8 cellular contexts compared by ENCODE assay signal in genomic region chr21:17783816-17784598, GRCh38. TPM values are rescaled to one million over a fixed set of nuclear protein-coding genes. Genes with fewer than 3 reads are reported as not detected.
DNase-seq lines count a peak whose midpoint lies in the region; ATAC-seq and TF ChIP-seq lines count a peak whose summit lies in the region.

No MANE protein-coding gene starts in this region.

- H3K27ac ChIP-seq in CD4-positive, alpha-beta T cell (ENCODE audit: low read depth, low read length), result peak overlapping the region; percentile 58
- no peak overlapping the region for H3K27ac ChIP-seq in caudate nucleus (ENCODE audit: low read depth, low read length)
- peak overlapping the region in 15 of 59 donors; percentile 4 to 60 (median 18) for H3K27ac ChIP-seq in dorsolateral prefrontal cortex

- no peaks in the 10 kb centered on the region for H3K27me3 Mint-ChIP-seq in CD4-positive, alpha-beta T cell
- H3K27me3 Mint-ChIP-seq in activated naive CD8-positive, alpha-beta T cell, result no peaks in the 10 kb centered on the region

- no peaks in the 10 kb centered on the region for H3K27me3 ChIP-seq in CD4-positive, alpha-beta T cell (ENCODE audit: control insufficient read depth, insufficient read depth, low read length)
- no peaks in the 10 kb centered on the region for H3K27me3 ChIP-seq in MG63
- H3K27me3 ChIP-seq in dorsolateral prefrontal cortex, result no peaks in the 10 kb centered on the region

- peaks cover 14% of the 10 kb centered on the region for H3K36me3 ChIP-seq in MG63

- DNase-seq in CD4-positive, alpha-beta T cell, result peak in 1 of 10 experiments; percentile 8
- DNase-seq in MG63 (no peak), caudate nucleus (lab: John Stamatoyannopoulos, UW) (no peak), GOT3 (lab: John Stamatoyannopoulos, UW) (no peak), dorsolateral prefrontal cortex (no peak)

- H3K4me3 Mint-ChIP-seq in CD4-positive, alpha-beta T cell, result peak overlapping the region; percentile 84
- H3K4me3 Mint-ChIP-seq in activated naive CD8-positive, alpha-beta T cell, result peak overlapping the region; percentile 74

- H3K9me3 ChIP-seq in CD4-positive, alpha-beta T cell (ENCODE audit: control insufficient read depth, low read length), result no peaks in the 10 kb centered on the region
- no peaks in the 10 kb centered on the region for H3K9me3 ChIP-seq in MG63

- H3K27ac Mint-ChIP-seq in CD4-positive, alpha-beta T cell, result peak overlapping the region; percentile 93
- H3K27ac Mint-ChIP-seq in activated naive CD8-positive, alpha-beta T cell, result peak overlapping the region; percentile 95

- H3K9me3 Mint-ChIP-seq in CD4-positive, alpha-beta T cell, result no peaks in the 10 kb centered on the region
- no peaks in the 10 kb centered on the region for H3K9me3 Mint-ChIP-seq in activated naive CD8-positive, alpha-beta T cell (ENCODE audit: low read depth)

- H3K36me3 Mint-ChIP-seq in CD4-positive, alpha-beta T cell (ENCODE audit: low read depth), result peaks cover 21% of the 10 kb centered on the region
- peaks cover 26% of the 10 kb centered on the region for H3K36me3 Mint-ChIP-seq in activated naive CD8-positive, alpha-beta T cell

- CTCF ChIA-PET in CD4-positive, alpha-beta T cell (lab: Charles Lee), result interaction anchor here (1.0 to 1.7 kb wide), 6 partner anchors 9 to 36 kb away, joined by 3 to 5 read pairs (median 3); partner anchors contain the start of gene C21orf91

- no peak overlapping the region for H3K4me3 ChIP-seq in MG63
- H3K4me3 ChIP-seq in dorsolateral prefrontal cortex, result peak overlapping the region in 1 of 59 donors; percentile 6

- no peak for TF ChIP-seq CTCF in CD4-positive, alpha-beta T cell (IDR thresholded peaks at IDR 0.05)
- TF ChIP-seq CTCF in dorsolateral prefrontal cortex (IDR thresholded peaks at IDR 0.05 in 54 of 56, conservative IDR thresholded peaks at IDR 0.05 in 2 of 56; ENCODE audit: low read depth in 1 of 56, partially characterized antibody in 56 of 56), result no peak

- H3K4me1 Mint-ChIP-seq in CD4-positive, alpha-beta T cell (ENCODE audit: low read depth), result peaks cover 95% of the 10 kb centered on the region
- peaks cover 99% of the 10 kb centered on the region for H3K4me1 Mint-ChIP-seq in activated naive CD8-positive, alpha-beta T cell (ENCODE audit: low read depth)

- intact Hi-C loops in CD4-positive, alpha-beta T cell (cut with DNase I, micrococcal nuclease), result loop anchor here (1.0 to 10.0 kb wide), 5 partner anchors 11 to 169 kb away; partner anchors contain the start of genes BTG3 (in 1 of the 2) and C21orf91 (in 1 of the 2)
- intact Hi-C loops in dorsolateral prefrontal cortex (cut with DNase I), result no loop called here

- POLR2A ChIA-PET in CD4-positive, alpha-beta T cell (lab: Charles Lee), result interaction anchor here (0.6 to 5.8 kb wide), 13 partner anchors 9 to 172 kb away, joined by 3 to 167 read pairs (median 5); partner anchors contain the start of gene C21orf91

- ATAC-seq in CD4-positive, alpha-beta T cell (ENCODE audit: poor library complexity), result peak; percentile 57
- ATAC-seq in GM19438 (IDR thresholded peaks at IDR 0.05; ENCODE audit: low read depth, unreplicated experiment), result peak; percentile 47
- ATAC-seq in HG03442 (IDR thresholded peaks at IDR 0.05; ENCODE audit: unreplicated experiment), result peak; percentile 41

RNA-seq across cellular contexts. Expression of gene C21orf91, which starts 35.1 kb away (rescaled TPM):
- 10 to 100 TPM; 40.9 to 42.2 TPM for total RNA-seq in CD4-positive, alpha-beta T cell
- total RNA-seq in MG63 (2014; rRNA removed; shearing (Covaris generic); ENCODE audit: low replicate concordance), result 1.7 and 2.7 TPM in 2 replicates
- 100 to 1,000 TPM in 1 of 120 experiments, 10 to 100 TPM in 111, 1 to 10 TPM in 8; 7.1 to 113 (median 28.7) TPM for total RNA-seq in dorsolateral prefrontal cortex

Comparison
In these comparisons a context has a peak if more than half of its experiments do, and no peak if none do; other contexts are left out.
1. intact Hi-C loops: an anchor here in CD4-positive, alpha-beta T cell (1.0 to 10.0 kb wide); none called in dorsolateral prefrontal cortex.